Comparison of ENCODE assay signal across 1 cellular context in the genomic region with DNA sequence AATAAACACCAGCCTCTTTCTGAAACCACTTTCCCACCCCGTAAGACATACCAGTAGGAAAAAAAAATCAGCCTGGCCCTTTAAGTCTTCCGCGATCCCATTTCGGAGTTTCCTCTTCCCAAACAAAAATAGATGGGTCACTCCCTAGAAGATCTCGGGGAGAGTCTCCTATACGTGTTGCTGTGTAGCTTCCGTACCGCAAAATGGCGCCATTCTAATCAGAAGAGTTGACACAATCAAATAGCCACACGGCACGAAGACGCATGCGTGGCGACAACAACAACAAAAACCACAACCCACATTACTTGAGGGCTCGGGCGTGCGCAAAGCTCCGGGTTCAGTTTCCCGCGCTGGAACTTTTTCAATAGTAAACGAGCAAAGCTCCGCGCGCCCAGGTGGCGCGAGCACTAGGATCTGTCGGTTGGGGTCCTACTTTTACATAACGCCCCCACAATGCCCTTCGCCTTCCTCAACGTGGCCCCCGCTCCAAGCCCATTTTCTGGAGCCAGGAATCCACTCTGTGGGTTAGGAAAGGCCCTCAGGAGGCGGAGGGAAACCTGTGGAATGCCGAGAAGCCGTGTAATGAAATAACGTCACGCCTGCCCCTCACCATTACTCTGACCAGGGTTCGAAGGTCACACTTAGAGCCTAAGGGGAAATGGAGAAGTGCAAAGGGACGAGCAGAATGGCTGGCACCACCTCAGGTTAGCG.
TF ChIP-seq lines count a peak whose summit lies in the region.

TSS of gene GPANK1 (minus strand) at position 208 of the 711 bp plus-strand sequence. CDS start 519 bp downstream, outside the sequence.

TF ChIP-seq in K562, 482 proteins besides CTCF, POLR2A, EP300 and RAD21 (continued from another document):
- TF ChIP-seq TFAP4 (CRISPR knock-in tag; IDR thresholded peaks at IDR 0.05; ENCODE audit: borderline replicate concordance), result peak; percentile 89
